1 cellular context compared by ENCODE assay signal in the genomic region with DNA sequence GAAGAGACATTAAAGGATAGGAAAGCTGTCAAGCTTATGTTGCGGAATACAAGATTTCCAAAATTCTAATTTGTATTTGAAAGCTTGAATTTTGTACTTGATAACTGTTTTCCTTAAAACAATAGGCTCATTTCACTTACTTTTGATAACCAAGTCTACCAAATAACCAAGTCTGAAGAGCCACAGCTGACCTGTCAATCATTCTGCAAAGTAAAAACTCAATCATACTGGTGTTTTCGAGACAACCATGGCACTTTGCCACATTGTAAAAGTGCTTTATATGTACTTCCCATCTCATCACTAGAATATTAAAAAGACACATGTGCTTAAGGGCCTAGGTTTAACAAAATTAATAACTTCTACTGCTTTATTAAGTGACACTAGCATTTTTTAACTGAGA.
A peak's percentile ranks its signal among the peaks of the same experiment; 100 is the strongest.
TF ChIP-seq lines count a peak whose summit lies in the region.

No MANE protein-coding gene starts in this region.

TF ChIP-seq in HEK293T, 16 proteins besides CTCF, POLR2A, EP300 and RAD21:
- TF ChIP-seq SP1 (IDR thresholded peaks at IDR 0.05) (no peak), FOXA1 (IDR thresholded peaks at IDR 0.05) (no peak), TARDBP (IDR thresholded peaks at IDR 0.05) (no peak), CTBP1 (IDR thresholded peaks at IDR 0.05; ENCODE audit: borderline replicate concordance) (no peak)
- TF ChIP-seq, protein P1, sequence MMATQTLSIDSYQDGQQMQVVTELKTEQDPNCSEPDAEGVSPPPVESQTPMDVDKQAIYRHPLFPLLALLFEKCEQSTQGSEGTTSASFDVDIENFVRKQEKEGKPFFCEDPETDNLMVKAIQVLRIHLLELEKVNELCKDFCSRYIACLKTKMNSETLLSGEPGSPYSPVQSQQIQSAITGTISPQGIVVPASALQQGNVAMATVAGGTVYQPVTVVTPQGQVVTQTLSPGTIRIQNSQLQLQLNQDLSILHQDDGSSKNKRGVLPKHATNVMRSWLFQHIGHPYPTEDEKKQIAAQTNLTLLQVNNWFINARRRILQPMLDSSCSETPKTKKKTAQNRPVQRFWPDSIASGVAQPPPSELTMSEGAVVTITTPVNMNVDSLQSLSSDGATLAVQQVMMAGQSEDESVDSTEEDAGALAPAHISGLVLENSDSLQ (IDR thresholded peaks at IDR 0.05): peak; percentile 77
